Comparison of ENCODE assay signal across 10 cellular contexts in genomic region chr4:103719320-103720204, GRCh38.
A peak's percentile ranks its signal among the peaks of the same experiment; 100 is the strongest.
DNase-seq lines count a peak whose midpoint lies in the region; ATAC-seq and TF ChIP-seq lines count a peak whose summit lies in the region.
"Had no signal": no experiment of that assay in that cellular context is flagged by ENCODE, and none has a peak within 500 bp of the region (broad histone marks: within the 10 kb centered on the region; RNA-seq: fewer than 3 reads in every experiment).

TSS of gene TACR3 (minus strand) at chr4:103719985. CDS start at chr4:103719675, 310 bp downstream.

- H3K4me1 ChIP-seq in RWPE2 (ENCODE audit: insufficient read depth, poor library complexity, severe bottlenecking) = no peaks in the 10 kb centered on the region
- H3K4me1 ChIP-seq: Caco-2 had no signal

- no peak within 1 kb of the TSS for H3K27ac ChIP-seq in RWPE2 (ENCODE audit: poor library complexity, severe bottlenecking)

- peak; percentile 18 for DNase-seq in ELR (ENCODE audit: low read depth)
- no peak for DNase-seq in RWPE2 (ENCODE audit: low spot score)
- DNase-seq in retina = peak; percentile 87
- DNase-seq in DMS79 (lab: John Stamatoyannopoulos, UW) = no peak
- DNase-seq: Caco-2, KG1 had no signal

- H3K4me3 ChIP-seq in RWPE2 (ENCODE audit: severe bottlenecking) (no peak within 1 kb of the TSS), iPS-11a (ENCODE audit: low read depth, low read length) (peak within 1 kb of the TSS; percentile 72)

- H3K9me3 ChIP-seq in RWPE2 (ENCODE audit: severe bottlenecking) = no peaks in the 10 kb centered on the region
- H3K9me3 ChIP-seq: Caco-2 had no signal

- TF ChIP-seq CTCF in RWPE2 (IDR thresholded peaks at IDR 0.05; ENCODE audit: poor library complexity, severe bottlenecking) = no peak

- no peaks in the 10 kb centered on the region for H3K36me3 ChIP-seq in RWPE2 (ENCODE audit: low read depth)

- ATAC-seq in RWPE2 (ENCODE audit: low read depth) (peak; percentile 46), HG03039 (IDR thresholded peaks at IDR 0.05; ENCODE audit: unreplicated experiment) (no peak), GM18511 (IDR thresholded peaks at IDR 0.05; ENCODE audit: unreplicated experiment) (no peak), HG03469 (IDR thresholded peaks at IDR 0.05; ENCODE audit: unreplicated experiment) (no peak)

- peaks cover 28% of the 10 kb centered on the region for H3K27me3 ChIP-seq in RWPE2 (ENCODE audit: insufficient read depth, poor library complexity, severe bottlenecking)

Comparison
In these comparisons a context has a peak if more than half of its experiments do, and no peak if none do; other contexts are left out.
1. DNase-seq: peak in ELR (single experiment) and retina (single experiment); none in RWPE2 (single experiment) and DMS79 (single experiment).